ENCODE assay signal across 8 cellular contexts in genomic region chr6:125974214-125974866, GRCh38. TPM values are rescaled to one million over a fixed set of nuclear protein-coding genes. Genes with fewer than 3 reads are reported as not detected.
A peak's percentile ranks its signal among the peaks of the same experiment; 100 is the strongest.
DNase-seq lines count a peak whose midpoint lies in the region; ATAC-seq and TF ChIP-seq lines count a peak whose summit lies in the region.

No MANE protein-coding gene starts in this region.

- H3K9me2 ChIP-seq in PC-9 (ENCODE audit: insufficient read depth), result no peaks in the 10 kb centered on the region

- peaks cover 8% of the 10 kb centered on the region for H3K4me1 Mint-ChIP-seq in endodermal cell
- H3K4me1 Mint-ChIP-seq in naive B cell, result peaks cover 6 to 11% (median 9%) of the 10 kb centered on the region in 3 donors

- ATAC-seq in GM19372 (IDR thresholded peaks at IDR 0.05; ENCODE audit: low read depth, unreplicated experiment), result peak; percentile 69
- peak; percentile 87 for ATAC-seq in HG03442 (IDR thresholded peaks at IDR 0.05; ENCODE audit: unreplicated experiment)
- ATAC-seq in naive B cell (ENCODE audit: low read depth in 2 of 2), result peak; percentile 69 to 73

- CTCF ChIA-PET in PC-9 (lab: Charles Lee), result interaction anchor here (0.5 to 1.5 kb wide), 7 partner anchors 12 to 677 kb away, joined by 3 to 6 read pairs (median 3); partner anchors contain the start of gene TRMT11

- peaks cover 11% of the 10 kb centered on the region for H3K36me3 Mint-ChIP-seq in endodermal cell (ENCODE audit: low read depth)
- H3K36me3 Mint-ChIP-seq in naive B cell, result peaks cover 0 to 8% of the 10 kb centered on the region in 2 donors

- H3K4me3 Mint-ChIP-seq in endodermal cell, result no peak overlapping the region
- peak overlapping the region in 2 of 8 donors; percentile 26 to 30 for H3K4me3 Mint-ChIP-seq in naive B cell

- H3K4me1 ChIP-seq in PC-9 (replicated peaks; ENCODE audit: insufficient read depth) (0 out of 2 replicates have a peak, but pooled peaks cover 6% of the 10 kb centered on the region), endodermal cell (ENCODE audit: control insufficient read depth, insufficient read depth, low read length) (no peaks in the 10 kb centered on the region)

- H3F3A ChIP-seq in PC-9 (ENCODE audit: insufficient read depth, low read depth), result peaks cover 21% of the 10 kb centered on the region; the same call in 1 of the 2 replicates

- no peaks in the 10 kb centered on the region; the same call in 1 of the 2 replicates for H3K79me2 ChIP-seq in PC-9 (ENCODE audit: low read depth)

- H3K36me3 ChIP-seq in PC-9 (ENCODE audit: low read depth) (peaks cover 11% of the 10 kb centered on the region; the same call in 1 of the 2 replicates), endodermal cell (ENCODE audit: control insufficient read depth, insufficient read depth, low read length) (peaks cover 16% of the 10 kb centered on the region)

- H3K27me3 ChIP-seq in PC-9 (ENCODE audit: insufficient read depth, low read depth) (no peaks in the 10 kb centered on the region), endodermal cell (ENCODE audit: control insufficient read depth, insufficient read depth, low read length, poor library complexity, severe bottlenecking) (no peaks in the 10 kb centered on the region)

- H3K4me3 ChIP-seq in PC-9, result no peak overlapping the region
- no peak overlapping the region for H3K4me3 ChIP-seq in endodermal cell (ENCODE audit: low read length)

- no peaks in the 10 kb centered on the region for H3K9me3 ChIP-seq in PC-9 (ENCODE audit: insufficient read depth, low read depth)
- H3K9me3 ChIP-seq in endodermal cell (ENCODE audit: control insufficient read depth, low read length), result no peaks in the 10 kb centered on the region

- H4K20me1 ChIP-seq in PC-9 (ENCODE audit: insufficient read depth), result no peaks in the 10 kb centered on the region

- H3K9me3 Mint-ChIP-seq in endodermal cell, result no peaks in the 10 kb centered on the region
- no peaks in the 10 kb centered on the region for H3K9me3 Mint-ChIP-seq in naive B cell

- H3K27ac ChIP-seq in PC-9 (peak overlapping the region; percentile 78), endodermal cell (ENCODE audit: low read depth, low read length) (no peak overlapping the region)

- POLR2A ChIA-PET in PC-9 (lab: Charles Lee; ENCODE audit: unreplicated experiment), result interaction anchor here (0.6 kb wide), 4 partner anchors 11 to 1195 kb away, joined by 3 to 5 read pairs (median 5); no protein-coding TSS in a partner anchor

- whole genome bisulfite sequencing in endodermal cell (ENCODE audit: insufficient coverage in 1 of 2, insufficient read length in 1 of 2), 2 experiments, result 64 to 67% methylated on average over 2 to 5 of the region's 5 CpGs

- intact Hi-C loops in PC-9 (cut with micrococcal nuclease; ENCODE audit: unreplicated experiment), result loop anchor here (1.0 kb wide), 2 partner anchors 194 to 660 kb away; no protein-coding TSS in a partner anchor

- H3K27me3 Mint-ChIP-seq in endodermal cell (ENCODE audit: insufficient read depth), result no peaks in the 10 kb centered on the region
- no peaks in the 10 kb centered on the region for H3K27me3 Mint-ChIP-seq in naive B cell

- DNase-seq in DMS53 treated with DMSO at 0.1 percent for 48 hours (lab: John Stamatoyannopoulos, UW; ENCODE audit: unreplicated experiment), result peak; percentile 12
- DNase-seq in PC-9, result peak in 1 of 2 experiments; percentile 71
- DNase-seq in endodermal cell, result no peak
- peak; percentile 35 for DNase-seq in naive B cell
- no peak for DNase-seq in stimulated activated CD4-positive, alpha-beta T cell treated with anti-CD3 and anti-CD28 coated beads, Interleukin-2, amount 100 ng/mL, for 48 hours
- DNase-seq in COLO829 (ENCODE audit: low spot score), result no peak

- no peak overlapping the region for H3K9ac ChIP-seq in endodermal cell (ENCODE audit: extremely low read depth, low read length, poor library complexity, severe bottlenecking)

- no peak overlapping the region for H3K4me2 ChIP-seq in PC-9

- H3K27ac Mint-ChIP-seq in endodermal cell (no peak overlapping the region), naive B cell (peak overlapping the region in 2 of 6 donors; percentile 26 to 43)

- H2AFZ ChIP-seq in PC-9, result no peak overlapping the region

- no TSS peak for BruUV-seq in PC-9 (replicated peaks; lab: Mats Ljungman, UMichigan)

- TF ChIP-seq CTCF in PC-9 (conservative IDR thresholded peaks at IDR 0.05) (peak; percentile 87), endodermal cell (conservative IDR thresholded peaks at IDR 0.05) (peak; percentile 74)

RNA-seq across cellular contexts. Expression of gene TRMT11, which starts 12.0 kb away (rescaled TPM):
- total RNA-seq in PC-9 (2021) (24.2 and 26.0 TPM in 2 replicates), endodermal cell (10 to 100 TPM; 29.4 to 35.4 TPM)
- polyA plus RNA-seq in endodermal cell (2013, experiment 1 of 2), result 34.0 TPM
- polyA plus RNA-seq in endodermal cell (2013, experiment 2 of 2), result 31.8 TPM
- 10 to 100 TPM in 1 of 6 donors, 1 to 10 TPM in 4, not detected in 1; 5.7 to 10.5 (median 8.9) TPM for polyA plus RNA-seq in naive B cell (ENCODE audit: low read depth in 6 of 6)

RNA-seq across cellular contexts. Expression of gene HINT3, which starts 17.8 kb away (rescaled TPM):
- total RNA-seq in PC-9 (2021) (13.6 and 14.4 TPM in 2 replicates), endodermal cell (10 to 100 TPM; 13.0 to 16.4 TPM)
- 21.8 TPM for polyA plus RNA-seq in endodermal cell (2013, experiment 1 of 2)
- 20.2 TPM for polyA plus RNA-seq in endodermal cell (2013, experiment 2 of 2)
- polyA plus RNA-seq in naive B cell (ENCODE audit: low read depth in 6 of 6), result 10 to 100 TPM; 12.1 to 17.8 (median 15.3) TPM

Comparison
In these comparisons a context has a peak if more than half of its experiments do, and no peak if none do; other contexts are left out.
1. DNase-seq: peak in DMS53 treated with DMSO at 0.1 percent for 48 hours (single experiment) and naive B cell (single experiment); none in endodermal cell (single experiment), stimulated activated CD4-positive, alpha-beta T cell treated with anti-CD3 and anti-CD28 coated beads, Interleukin-2, amount 100 ng/mL, for 48 hours (0 of 2) and COLO829 (single experiment).
2. Peak in every context shown above with its lines, with median percentiles within 50 percentile points of each other: ATAC-seq.